In genomic region chr5:157682257-157682656, GRCh38 we compare ENCODE assay signal across 18 cellular contexts. TPM values are rescaled to one million over a fixed set of nuclear protein-coding genes. Genes with fewer than 3 reads are reported as not detected.
DNase-seq lines count a peak whose midpoint lies in the region; ATAC-seq and TF ChIP-seq lines count a peak whose summit lies in the region.
"Had no signal": no experiment of that assay in that cellular context is flagged by ENCODE, and none has a peak within 500 bp of the region (broad histone marks: within the 10 kb centered on the region; RNA-seq: fewer than 3 reads in every experiment).

No MANE protein-coding gene starts in this region.

- H2AFZ ChIP-seq in osteoblast (ENCODE audit: low read length) = no peak overlapping the region

- no peaks in the 10 kb centered on the region for H3K79me2 ChIP-seq in osteoblast (ENCODE audit: insufficient read depth, low read length)

- no peak overlapping the region for H3K27ac ChIP-seq in osteoblast (ENCODE audit: low read depth, low read length)
- H3K27ac ChIP-seq: 22Rv1; A549; BLaER1 treated with 17β-estradiol and CSF1 and Interleukin-3, amounts not matched to agents 10 nM and 100 nM; C4-2B had no signal

- H3K4me2 ChIP-seq in osteoblast (ENCODE audit: insufficient read depth, low read length) = no peak overlapping the region
- H3K4me2 ChIP-seq: A549; BLaER1 treated with 17β-estradiol and CSF1 and Interleukin-3, amounts not matched to agents 10 nM and 100 nM had no signal

- TF ChIP-seq CTCF in osteoblast (IDR thresholded peaks at IDR 0.05; ENCODE audit: extremely low read depth, low read depth, low read length) = no peak

- ATAC-seq in GM19328 (IDR thresholded peaks at IDR 0.05; ENCODE audit: unreplicated experiment) = no peak
- ATAC-seq: A549; CD8-positive, alpha-beta T cell had no signal

- no peaks in the 10 kb centered on the region for H4K20me1 ChIP-seq in osteoblast (ENCODE audit: insufficient read depth, low read length)
- H4K20me1 ChIP-seq: BLaER1 treated with 17β-estradiol and CSF1 and Interleukin-3, amounts not matched to agents 10 nM and 100 nM had no signal

- no peaks in the 10 kb centered on the region for H3K9me3 ChIP-seq in osteoblast (ENCODE audit: low read depth, low read length)
- H3K9me3 ChIP-seq: A549, Caco-2 had no signal

- H3K4me3 ChIP-seq in osteoblast (ENCODE audit: insufficient read depth, low read length) = no peak overlapping the region
- H3K4me3 ChIP-seq: A549; BLaER1 treated with 17β-estradiol and CSF1 and Interleukin-3, amounts not matched to agents 10 nM and 100 nM had no signal

- no peaks in the 10 kb centered on the region for H3K36me3 ChIP-seq in osteoblast (ENCODE audit: insufficient read depth, low read length)
- H3K36me3 ChIP-seq: BLaER1 treated with 17β-estradiol and CSF1 and Interleukin-3, amounts not matched to agents 10 nM and 100 nM had no signal

- DNase-seq in activated CD8-positive, alpha-beta memory T cell treated with anti-CD3 and anti-CD28 coated beads for 24 hours = peak; percentile 28
- no peak for DNase-seq in activated CD8-positive, alpha-beta memory T cell treated with anti-CD3 and anti-CD28 coated beads, Interleukin-2, amount 50 U/mL, for 48 hours
- DNase-seq in osteoblast (ENCODE audit: insufficient read length, low spot score, missing footprints) (peak; percentile 79), NCI-H1694 treated with DMSO at 0.1 percent for 48 hours (lab: John Stamatoyannopoulos, UW) (no peak)
- DNase-seq: AML-193; Caco-2; Calu3; CD4-positive, alpha-beta T cell; CD8-positive, alpha-beta T cell; DMS79 treated with DMSO at 0.1 percent for 48 hours; GF-D8 had no signal

- H3K27me3 ChIP-seq in osteoblast (ENCODE audit: insufficient read depth, low read length) = no peaks in the 10 kb centered on the region
- H3K27me3 ChIP-seq: BLaER1 treated with 17β-estradiol and CSF1 and Interleukin-3, amounts not matched to agents 10 nM and 100 nM had no signal

- no peaks in the 10 kb centered on the region for H3K4me1 ChIP-seq in osteoblast (ENCODE audit: insufficient read depth, low read length)
- H3K4me1 ChIP-seq: A549; BLaER1 treated with 17β-estradiol and CSF1 and Interleukin-3, amounts not matched to agents 10 nM and 100 nM had no signal

RNA-seq across cellular contexts. Expression of gene C5orf52, which starts 10.9 kb away (rescaled TPM):
- not detected in 2 replicates for total RNA-seq in osteoblast
- total RNA-seq: A172; B cell; Caco-2; Calu3; CD4-positive, alpha-beta T cell; CD8-positive, alpha-beta T cell had no signal

RNA-seq across cellular contexts. Expression of gene SOX30, which starts 30.0 kb away (rescaled TPM):
- under 0.01 TPM in 2 replicates for total RNA-seq in osteoblast
- total RNA-seq: A172; CD4-positive, alpha-beta T cell; CD8-positive, alpha-beta T cell had no signal

RNA-seq across cellular contexts. Expression of gene THG1L, which starts 49.0 kb away (rescaled TPM):
- total RNA-seq in osteoblast = 27.9 and 30.6 TPM in 2 replicates

Comparison
In these comparisons a context has a peak if more than half of its experiments do, and no peak if none do; other contexts are left out.
1. DNase-seq: peak in activated CD8-positive, alpha-beta memory T cell treated with anti-CD3 and anti-CD28 coated beads for 24 hours (single experiment) and osteoblast (single experiment); none in activated CD8-positive, alpha-beta memory T cell treated with anti-CD3 and anti-CD28 coated beads, Interleukin-2, amount 50 U/mL, for 48 hours (single experiment) and NCI-H1694 treated with DMSO at 0.1 percent for 48 hours (single experiment).